In genomic region chr12:112381898-112382796, GRCh38 we compare ENCODE assay signal across 8 cellular contexts. TPM values are rescaled to one million over a fixed set of nuclear protein-coding genes. Genes with fewer than 3 reads are reported as not detected.
DNase-seq lines count a peak whose midpoint lies in the region; ATAC-seq, FAIRE-seq and TF ChIP-seq lines count a peak whose summit lies in the region.

HECTD4 (minus strand) TSS chr12:112382431; CDS start chr12:112382128, 303 bp downstream.

- H3K4me1 Mint-ChIP-seq in WTC11 = peaks cover 21% of the 10 kb centered on the region
- peaks cover 20 to 35% of the 10 kb centered on the region in 2 donors for H3K4me1 Mint-ChIP-seq in immature natural killer cell

- peak within 1 kb of the TSS; percentile 98 for H3K4me3 Mint-ChIP-seq in WTC11
- H3K4me3 Mint-ChIP-seq in immature natural killer cell = peak within 1 kb of the TSS; percentile 92 to 95 (median 94)

- H3K9me3 Mint-ChIP-seq in WTC11 (no peaks in the 10 kb centered on the region), immature natural killer cell (no peaks in the 10 kb centered on the region)

- H3K36me3 ChIP-seq in bronchial epithelial cell (ENCODE audit: control insufficient read depth, insufficient read depth, low read length) = no peaks in the 10 kb centered on the region

- H3K36me3 Mint-ChIP-seq in WTC11 = no peaks in the 10 kb centered on the region; the same call in 1 of the 2 replicates
- H3K36me3 Mint-ChIP-seq in immature natural killer cell = no peaks in the 10 kb centered on the region

- CTCF ChIA-PET in AG04449 (lab: Yijun Ruan, JAX) = interaction anchor here (1.2 to 7.6 kb wide), 2 partner anchors 146 to 186 kb away, joined by 3 to 207 read pairs; no protein-coding TSS in a partner anchor
- CTCF ChIA-PET in WTC11 (lab: Charles Lee) = interaction anchor here (1.9 kb wide), 1 partner anchor 184 kb away, joined by 5 read pairs; no protein-coding TSS in a partner anchor

- H3K27me3 Mint-ChIP-seq in WTC11 (ENCODE audit: low read depth) (no peaks in the 10 kb centered on the region), immature natural killer cell (ENCODE audit: low read depth in 3 of 3) (peaks cover 1 to 13% (median 6%) of the 10 kb centered on the region in 3 donors)

- H3K4me3 ChIP-seq in AG04449 (ENCODE audit: low read depth, low read length) (peak within 1 kb of the TSS; percentile 72), bronchial epithelial cell (ENCODE audit: low read depth, low read length) (peak within 1 kb of the TSS; percentile 69)

- H3K27me3 ChIP-seq in bronchial epithelial cell (ENCODE audit: control insufficient read depth, insufficient read depth, low read length) = no peaks in the 10 kb centered on the region

- POLR2A ChIA-PET in AG04449 (lab: Yijun Ruan, JAX) (no interaction called here), WTC11 (lab: Charles Lee) (interaction anchor here (0.5 kb wide), 1 partner anchor 47 kb away, joined by 3 read pairs; no protein-coding TSS in a partner anchor)

- H3K27ac Mint-ChIP-seq in WTC11 (peak within 1 kb of the TSS; percentile 95), immature natural killer cell (peak within 1 kb of the TSS; percentile 80 to 93 (median 92))

- FAIRE-seq in bronchial epithelial cell (lab: Jason Lieb, UNC) = no peak

- TF ChIP-seq CTCF in AG04449 (IDR thresholded peaks at IDR 0.05; ENCODE audit: insufficient read depth, low read length, missing control alignments) (no peak), WTC11 (IDR thresholded peaks at IDR 0.05) (no peak), bronchial epithelial cell (IDR thresholded peaks at IDR 0.05; ENCODE audit: insufficient read depth, low read length, severe bottlenecking) (no peak)

- peak; percentile 90 for ATAC-seq in GM18907 (IDR thresholded peaks at IDR 0.05; ENCODE audit: unreplicated experiment)
- peak; percentile 79 for ATAC-seq in HG03139 (IDR thresholded peaks at IDR 0.05; ENCODE audit: unreplicated experiment)
- ATAC-seq in WTC11 = peak; percentile 94

- DNase-seq in AG04449 (ENCODE audit: low read depth, low spot score) (no peak), NCI-H226 (peak; percentile 74), WTC11 (ENCODE audit: low spot score) (peak; percentile 97), bronchial epithelial cell (ENCODE audit: low read depth) (peak; percentile 64), immature natural killer cell (peak; percentile 89 to 91 (median 91)), smooth muscle cell of the brain vasculature (ENCODE audit: low read depth, low spot score) (peak; percentile 51)

TF ChIP-seq in WTC11, 78 proteins besides CTCF, POLR2A, EP300 and RAD21 (continues in another document):
- TF ChIP-seq ZNF532 (CRISPR knock-in tag; IDR thresholded peaks at IDR 0.05; ENCODE audit: borderline replicate concordance) = no peak
- TF ChIP-seq NFYB (CRISPR knock-in tag; conservative IDR thresholded peaks at IDR 0.05; ENCODE audit: low read depth) = no peak
- TF ChIP-seq ZNF396 (CRISPR knock-in tag; IDR thresholded peaks at IDR 0.05; ENCODE audit: borderline replicate concordance) = no peak
- 0 out of 2 replicates have a peak, but pooled peaks have one; percentile 47 for TF ChIP-seq MAX (CRISPR knock-in tag; IDR thresholded peaks at IDR 0.05)
- TF ChIP-seq ATF1 (CRISPR knock-in tag; IDR thresholded peaks at IDR 0.05) = no peak
- no peak for TF ChIP-seq IRF1 (CRISPR knock-in tag; IDR thresholded peaks at IDR 0.05)
- TF ChIP-seq ZSCAN18 (CRISPR knock-in tag; IDR thresholded peaks at IDR 0.05) = no peak
- TF ChIP-seq FOXP1 (CRISPR knock-in tag; IDR thresholded peaks at IDR 0.05; ENCODE audit: borderline replicate concordance) = peak; percentile 17
- TF ChIP-seq ZBTB21 (CRISPR knock-in tag; IDR thresholded peaks at IDR 0.05; ENCODE audit: borderline replicate concordance) = no peak
- no peak for TF ChIP-seq ARID4B (CRISPR knock-in tag; IDR thresholded peaks at IDR 0.05; ENCODE audit: borderline replicate concordance)

RNA-seq across cellular contexts. Expression of gene HECTD4, which starts in this region (rescaled TPM):
- 26.5 to 32.2 TPM (median 31.7 TPM) in 3 replicates for total RNA-seq in WTC11 (2021)
- 12.9 and 18.7 TPM in 2 replicates for total RNA-seq in bronchial epithelial cell
- 1 to 10 TPM in 2 of 3 donors, under 1 TPM in 1; 0.76 to 8.5 (median 2.6) TPM for polyA plus RNA-seq in immature natural killer cell
